1 cellular context compared by ENCODE assay signal in genomic region chr2:85890522-85891176, GRCh38.
TF ChIP-seq lines count a peak whose summit lies in the region.

No MANE protein-coding gene starts in this region.

TF ChIP-seq in GM12878, 131 proteins besides CTCF, POLR2A, EP300 and RAD21 (continued from another document):
- TF ChIP-seq MLLT1 (IDR thresholded peaks at IDR 0.05) (peak; percentile 85), MYC (IDR thresholded peaks at IDR 0.05; ENCODE audit: insufficient read depth, insufficient read length, insufficient replicate concordance, low read length, severe bottlenecking) (no peak), PBX3 (IDR thresholded peaks at IDR 0.05; ENCODE audit: insufficient replicate concordance, low read depth, low read length) (no peak), MTA2 (IDR thresholded peaks at IDR 0.05; ENCODE audit: low read depth) (no peak), JUND (IDR thresholded peaks at IDR 0.05; ENCODE audit: low read depth, low read length) (no peak), ZNF592 (IDR thresholded peaks at IDR 0.05) (peak; percentile 92), PRDM15 (CRISPR knock-in tag; IDR thresholded peaks at IDR 0.05) (peak; percentile 68; the same call in 1 of the 2 replicates), KAT2A (conservative IDR thresholded peaks at IDR 0.05; ENCODE audit: control insufficient read depth, low read depth, low read length) (no peak), SUZ12 (IDR thresholded peaks at IDR 0.05; ENCODE audit: unreplicated experiment) (no peak), ZZZ3 (IDR thresholded peaks at IDR 0.05; ENCODE audit: control insufficient read depth, insufficient read length, low read depth) (no peak), TAF1 (IDR thresholded peaks at IDR 0.05; ENCODE audit: borderline replicate concordance, low read depth, low read length) (no peak), ZNF217 (IDR thresholded peaks at IDR 0.05) (no peak), PAX5 (IDR thresholded peaks at IDR 0.05; ENCODE audit: borderline replicate concordance, low read depth, low read length) (no peak), ZNF687 (IDR thresholded peaks at IDR 0.05) (peak; percentile 81)
